Comparison of ENCODE assay signal across 28 cellular contexts in the genomic region with DNA sequence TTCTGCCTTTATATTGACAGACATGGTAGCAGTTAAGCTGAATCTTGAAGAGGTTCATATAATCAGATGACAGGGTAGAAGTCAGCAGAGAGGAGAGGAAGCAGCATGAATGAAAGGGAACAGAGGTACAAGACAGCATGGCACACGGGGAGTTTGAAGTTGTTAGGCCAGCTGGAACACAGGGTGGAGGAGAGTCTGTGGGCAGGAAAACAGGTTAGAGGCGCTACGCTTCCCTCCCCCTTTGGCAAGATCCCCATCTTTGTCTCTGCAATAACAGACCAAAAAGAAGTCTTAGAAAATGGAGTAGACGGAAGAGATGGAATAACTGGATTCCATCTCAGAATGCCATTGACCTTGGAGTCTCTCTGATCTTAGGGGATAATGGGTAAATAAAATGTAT. TPM values are rescaled to one million over a fixed set of nuclear protein-coding genes. Genes with fewer than 3 reads are reported as not detected.
DNase-seq lines count a peak whose midpoint lies in the region; ATAC-seq and TF ChIP-seq lines count a peak whose summit lies in the region.
"Had no signal": no experiment of that assay in that cellular context is flagged by ENCODE, and none has a peak within 500 bp of the region (broad histone marks: within the 10 kb centered on the region; RNA-seq: fewer than 3 reads in every experiment).

No MANE protein-coding gene starts in this region.

- H3K27ac Mint-ChIP-seq in brain: peak overlapping the region; percentile 63 to 97 (median 91)
- peak overlapping the region; percentile 18 for H3K27ac Mint-ChIP-seq in progenitor cell of endocrine pancreas
- H3K27ac Mint-ChIP-seq: activated CD4-positive, alpha-beta memory T cell treated with anti-CD3 and anti-CD28 coated beads for 36 hours; activated naive CD4-positive, alpha-beta T cell treated with anti-CD3 and anti-CD28 coated beads, Interleukin-2, amount 10 ng/mL, durations not matched to agents 7 days and 5 days; activated T-helper 1 cell treated with anti-CD3 and anti-CD28 coated beads, Interleukin-12 subunit alpha, Interleukin-12 subunit beta, Interleukin-2, Interleukin-4 antibody, amounts not matched to agents 30 ng/mL and 10 ng/mL and 1 ng/mL, durations not matched to agents 14 hours and 24 hours and 36 hours; IgD-negative memory B cell; stimulated activated naive B cell treated with anti-CD40 and anti-IgM and Interleukin-4, amounts not matched to agents 10 μg/mL and 1 μg/mL and 100 μg/mL, for 72 hours; T-cell had no signal

- ATAC-seq in HG03139 (IDR thresholded peaks at IDR 0.05; ENCODE audit: unreplicated experiment): no peak
- no peak for ATAC-seq in GM18868 (IDR thresholded peaks at IDR 0.05; ENCODE audit: unreplicated experiment)
- ATAC-seq: left colon; sciatic nerve; stimulated activated naive B cell treated with anti-CD40 and anti-IgM and Interleukin-4, amounts not matched to agents 10 μg/mL and 1 μg/mL and 100 μg/mL, for 72 hours; T-cell had no signal

- H3K4me3 Mint-ChIP-seq in brain: peak overlapping the region in 2 of 5 experiments; percentile 47 to 54
- H3K4me3 Mint-ChIP-seq in progenitor cell of endocrine pancreas (ENCODE audit: low read depth): no peak overlapping the region
- H3K4me3 Mint-ChIP-seq: activated CD4-positive, alpha-beta memory T cell treated with anti-CD3 and anti-CD28 coated beads for 36 hours; activated naive CD4-positive, alpha-beta T cell treated with anti-CD3 and anti-CD28 coated beads, Interleukin-2, amount 10 ng/mL, durations not matched to agents 7 days and 5 days; activated T-helper 1 cell treated with anti-CD3 and anti-CD28 coated beads, Interleukin-12 subunit alpha, Interleukin-12 subunit beta, Interleukin-2, Interleukin-4 antibody, amounts not matched to agents 30 ng/mL and 10 ng/mL and 1 ng/mL, durations not matched to agents 14 hours and 24 hours and 36 hours; IgD-negative memory B cell; stimulated activated naive B cell treated with anti-CD40 and anti-IgM and Interleukin-4, amounts not matched to agents 10 μg/mL and 1 μg/mL and 100 μg/mL, for 72 hours; T-cell had no signal

- H3K4me1 Mint-ChIP-seq in brain (peaks cover 25% of the 10 kb centered on the region), progenitor cell of endocrine pancreas (ENCODE audit: low read depth) (peaks cover 5% of the 10 kb centered on the region)

- no peak for TF ChIP-seq CTCF in brain (conservative IDR thresholded peaks at IDR 0.05)
- no peak for TF ChIP-seq CTCF in progenitor cell of endocrine pancreas (IDR thresholded peaks at IDR 0.05; ENCODE audit: unreplicated experiment)

- H3K9me3 Mint-ChIP-seq in brain (no peaks in the 10 kb centered on the region), progenitor cell of endocrine pancreas (ENCODE audit: low read depth) (no peaks in the 10 kb centered on the region)
- H3K9me3 Mint-ChIP-seq: activated CD4-positive, alpha-beta memory T cell treated with anti-CD3 and anti-CD28 coated beads for 36 hours; activated naive CD4-positive, alpha-beta T cell treated with anti-CD3 and anti-CD28 coated beads, Interleukin-2, amount 10 ng/mL, durations not matched to agents 7 days and 5 days; activated T-helper 1 cell treated with anti-CD3 and anti-CD28 coated beads, Interleukin-12 subunit alpha, Interleukin-12 subunit beta, Interleukin-2, Interleukin-4 antibody, amounts not matched to agents 30 ng/mL and 10 ng/mL and 1 ng/mL, durations not matched to agents 14 hours and 24 hours and 36 hours; IgD-negative memory B cell; stimulated activated naive B cell treated with anti-CD40 and anti-IgM and Interleukin-4, amounts not matched to agents 10 μg/mL and 1 μg/mL and 100 μg/mL, for 72 hours; T-cell had no signal

- H3K27me3 Mint-ChIP-seq in brain (no peaks in the 10 kb centered on the region), progenitor cell of endocrine pancreas (no peaks in the 10 kb centered on the region)
- H3K27me3 Mint-ChIP-seq: activated CD4-positive, alpha-beta memory T cell treated with anti-CD3 and anti-CD28 coated beads for 36 hours; activated naive CD4-positive, alpha-beta T cell treated with anti-CD3 and anti-CD28 coated beads, Interleukin-2, amount 10 ng/mL, durations not matched to agents 7 days and 5 days; IgD-negative memory B cell; stimulated activated naive B cell treated with anti-CD40 and anti-IgM and Interleukin-4, amounts not matched to agents 10 μg/mL and 1 μg/mL and 100 μg/mL, for 72 hours; T-cell had no signal

- DNase-seq in DMS79 treated with DMSO at 0.1 percent for 48 hours (lab: John Stamatoyannopoulos, UW) (peak; percentile 99), NCI-H187 treated with DMSO at 0.1 percent for 48 hours (lab: John Stamatoyannopoulos, UW) (peak; percentile 80), progenitor cell of endocrine pancreas (ENCODE audit: low spot score, unreplicated experiment) (no peak), DMS53 (lab: John Stamatoyannopoulos, UW) (no peak)
- DNase-seq in activated CD4-positive, CD25-positive, alpha-beta regulatory T cell treated with anti-CD3 and anti-CD28 coated beads, Interleukin-2, amount 50 U/mL, for 72 hours: no peak
- DNase-seq: activated CD4-positive, alpha-beta memory T cell treated with anti-CD3 and anti-CD28 coated beads for 36 hours; activated CD8-positive, alpha-beta memory T cell treated with anti-CD3 and anti-CD28 coated beads, Interleukin-2, amount 50 U/mL, for 4 hours; activated naive CD4-positive, alpha-beta T cell treated with anti-CD3 and anti-CD28 coated beads, Interleukin-2, amount 10 ng/mL, durations not matched to agents 7 days and 5 days; esophagus squamous epithelium; foreskin melanocyte; left colon; mammary epithelial cell; NCI-H1417 treated with DMSO at 0.1 percent for 48 hours; NCI-H226; NCI-H774; RPMI8226; stimulated activated CD4-positive, alpha-beta T cell treated with anti-CD3 and anti-CD28 coated beads, Interleukin-4, amount 100 ng/mL, for 24 hours; stimulated activated naive B cell treated with anti-CD40 and anti-IgM and Interleukin-4, amounts not matched to agents 10 μg/mL and 1 μg/mL and 100 μg/mL, for 72 hours; T-cell had no signal

- H3K36me3 Mint-ChIP-seq in brain (peaks cover 36% of the 10 kb centered on the region), progenitor cell of endocrine pancreas (ENCODE audit: insufficient read depth) (peaks cover 25% of the 10 kb centered on the region)

RNA-seq across cellular contexts. Expression of a gene that starts 20.0 kb away (rescaled TPM):
- 335 TPM for polyA plus RNA-seq in brain (ENCODE audit: insufficient read depth, low read depth, low replicate concordance)
- 177 TPM in 2 replicates for total RNA-seq in progenitor cell of endocrine pancreas

RNA-seq across cellular contexts. Expression of a gene that starts 36.0 kb away (rescaled TPM):
- polyA plus RNA-seq in brain (ENCODE audit: insufficient read depth, low read depth, low replicate concordance): 1.4 TPM
- total RNA-seq in progenitor cell of endocrine pancreas: not detected in 2 replicates
- total RNA-seq: activated CD4-positive, alpha-beta memory T cell treated with anti-CD3 and anti-CD28 coated beads for 36 hours; activated T-helper 1 cell treated with anti-CD3 and anti-CD28 coated beads, Interleukin-12 subunit alpha, Interleukin-12 subunit beta, Interleukin-2, Interleukin-4 antibody, amounts not matched to agents 30 ng/mL and 10 ng/mL and 1 ng/mL, durations not matched to agents 14 hours and 24 hours and 36 hours; bronchial epithelial cell; esophagus squamous epithelium; mammary epithelial cell; SK-MEL-5; T-cell; vagina had no signal
- polyA plus RNA-seq: IgD-negative memory B cell, mammary epithelial cell had no signal

RNA-seq across cellular contexts. Expression of a gene that starts 39.8 kb away (rescaled TPM):
- 26.2 TPM for polyA plus RNA-seq in brain (ENCODE audit: insufficient read depth, low read depth, low replicate concordance)
- total RNA-seq in progenitor cell of endocrine pancreas: 60.4 and 61.0 TPM in 2 replicates

Comparison
In these comparisons a context has a peak if more than half of its experiments do, and no peak if none do; other contexts are left out.
1. DNase-seq: peak in DMS79 treated with DMSO at 0.1 percent for 48 hours (single experiment) and NCI-H187 treated with DMSO at 0.1 percent for 48 hours (single experiment); none in progenitor cell of endocrine pancreas (single experiment), DMS53 (single experiment) and activated CD4-positive, CD25-positive, alpha-beta regulatory T cell treated with anti-CD3 and anti-CD28 coated beads, Interleukin-2, amount 50 U/mL, for 72 hours (single experiment).